ENCODE assay signal across 1 cellular context in genomic region chr16:74700206-74701040, GRCh38.
TF ChIP-seq lines count a peak whose summit lies in the region.

Gene MLKL, minus strand, starts transcription at chr16:74700862. Its CDS starts 5,105 bp downstream, at chr16:74695757.

TF ChIP-seq in K562, 482 proteins besides CTCF, POLR2A, EP300 and RAD21 (continues in another document):
- TF ChIP-seq, protein P1, sequence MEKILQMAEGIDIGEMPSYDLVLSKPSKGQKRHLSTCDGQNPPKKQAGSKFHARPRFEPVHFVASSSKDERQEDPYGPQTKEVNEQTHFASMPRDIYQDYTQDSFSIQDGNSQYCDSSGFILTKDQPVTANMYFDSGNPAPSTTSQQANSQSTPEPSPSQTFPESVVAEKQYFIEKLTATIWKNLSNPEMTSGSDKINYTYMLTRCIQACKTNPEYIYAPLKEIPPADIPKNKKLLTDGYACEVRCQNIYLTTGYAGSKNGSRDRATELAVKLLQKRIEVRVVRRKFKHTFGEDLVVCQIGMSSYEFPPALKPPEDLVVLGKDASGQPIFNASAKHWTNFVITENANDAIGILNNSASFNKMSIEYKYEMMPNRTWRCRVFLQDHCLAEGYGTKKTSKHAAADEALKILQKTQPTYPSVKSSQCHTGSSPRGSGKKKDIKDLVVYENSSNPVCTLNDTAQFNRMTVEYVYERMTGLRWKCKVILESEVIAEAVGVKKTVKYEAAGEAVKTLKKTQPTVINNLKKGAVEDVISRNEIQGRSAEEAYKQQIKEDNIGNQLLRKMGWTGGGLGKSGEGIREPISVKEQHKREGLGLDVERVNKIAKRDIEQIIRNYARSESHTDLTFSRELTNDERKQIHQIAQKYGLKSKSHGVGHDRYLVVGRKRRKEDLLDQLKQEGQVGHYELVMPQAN (IDR thresholded peaks at IDR 0.05; ENCODE audit: borderline replicate concordance) = peak; percentile 63; the same call in 1 of the 2 replicates
- TF ChIP-seq ZFX (CRISPR knock-in tag; IDR thresholded peaks at IDR 0.05) (peak; percentile 54), FOXA3 (CRISPR knock-in tag; conservative IDR thresholded peaks at IDR 0.05 in 1 of 2, IDR thresholded peaks at IDR 0.05 in 1 of 2) (peak in 1 of 2 experiments; percentile 63; a peak in 1 of 4 replicates), ZNF431 (CRISPR knock-in tag; IDR thresholded peaks at IDR 0.05) (no peak), POLR2G (IDR thresholded peaks at IDR 0.05; ENCODE audit: low read depth, low read length) (peak; percentile 84), ZNF699 (CRISPR knock-in tag; IDR thresholded peaks at IDR 0.05; ENCODE audit: insufficient replicate concordance) (no peak), ATF1 (CRISPR knock-in tag; IDR thresholded peaks at IDR 0.05) (no peak), ATF1 (tag; IDR thresholded peaks at IDR 0.05) (peak; percentile 61), ZNF354B (CRISPR knock-in tag; IDR thresholded peaks at IDR 0.05) (no peak), MYC (IDR thresholded peaks at IDR 0.05; ENCODE audit: low read depth, low read length) (peak; percentile 56), MYC (CRISPR knock-in tag; IDR thresholded peaks at IDR 0.05; ENCODE audit: borderline replicate concordance, low read depth) (no peak; the same call in 1 of the 2 replicates), HNRNPL (IDR thresholded peaks at IDR 0.05; ENCODE audit: low read depth, low read length) (0 out of 2 replicates have a peak, but pooled peaks have one; percentile 60), SNRNP70 (optimal IDR thresholded peaks at IDR 0.05; ENCODE audit: low read depth, low read length) (no peak), SRSF3 (IDR thresholded peaks at IDR 0.05; ENCODE audit: insufficient read depth, low read length) (no peak), RFX1 (IDR thresholded peaks at IDR 0.05) (no peak), RBM25 (IDR thresholded peaks at IDR 0.05; ENCODE audit: low read depth, low read length, severe bottlenecking) (no peak), TAF7 (tag; IDR thresholded peaks at IDR 0.05) (0 out of 2 replicates have a peak, but pooled peaks have one; percentile 6), ZNF445 (CRISPR knock-in tag; IDR thresholded peaks at IDR 0.05; ENCODE audit: low read depth) (no peak), ZC3H8 (IDR thresholded peaks at IDR 0.05) (no peak), TSHZ1 (CRISPR knock-in tag; IDR thresholded peaks at IDR 0.05) (no peak), SREBF1 (IDR thresholded peaks at IDR 0.05; ENCODE audit: borderline replicate concordance, low read depth, low read length) (no peak), TFAP4 (CRISPR knock-in tag; IDR thresholded peaks at IDR 0.05; ENCODE audit: borderline replicate concordance) (peak; percentile 58), MCM2 (IDR thresholded peaks at IDR 0.05; ENCODE audit: low read depth) (no peak), ATF7 (IDR thresholded peaks at IDR 0.05) (0 out of 2 replicates have a peak, but pooled peaks have one; percentile 11), ZNF592 (IDR thresholded peaks at IDR 0.05) (0 out of 2 replicates have a peak, but pooled peaks have one; percentile 66)
- TF ChIP-seq, protein P2, sequence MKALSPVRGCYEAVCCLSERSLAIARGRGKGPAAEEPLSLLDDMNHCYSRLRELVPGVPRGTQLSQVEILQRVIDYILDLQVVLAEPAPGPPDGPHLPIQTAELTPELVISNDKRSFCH (CRISPR knock-in tag; IDR thresholded peaks at IDR 0.05) = no peak
- TF ChIP-seq, protein P2 (tag; IDR thresholded peaks at IDR 0.05) = peak; percentile 40; the same call in 1 of the 2 replicates
- TF ChIP-seq, protein P3, sequence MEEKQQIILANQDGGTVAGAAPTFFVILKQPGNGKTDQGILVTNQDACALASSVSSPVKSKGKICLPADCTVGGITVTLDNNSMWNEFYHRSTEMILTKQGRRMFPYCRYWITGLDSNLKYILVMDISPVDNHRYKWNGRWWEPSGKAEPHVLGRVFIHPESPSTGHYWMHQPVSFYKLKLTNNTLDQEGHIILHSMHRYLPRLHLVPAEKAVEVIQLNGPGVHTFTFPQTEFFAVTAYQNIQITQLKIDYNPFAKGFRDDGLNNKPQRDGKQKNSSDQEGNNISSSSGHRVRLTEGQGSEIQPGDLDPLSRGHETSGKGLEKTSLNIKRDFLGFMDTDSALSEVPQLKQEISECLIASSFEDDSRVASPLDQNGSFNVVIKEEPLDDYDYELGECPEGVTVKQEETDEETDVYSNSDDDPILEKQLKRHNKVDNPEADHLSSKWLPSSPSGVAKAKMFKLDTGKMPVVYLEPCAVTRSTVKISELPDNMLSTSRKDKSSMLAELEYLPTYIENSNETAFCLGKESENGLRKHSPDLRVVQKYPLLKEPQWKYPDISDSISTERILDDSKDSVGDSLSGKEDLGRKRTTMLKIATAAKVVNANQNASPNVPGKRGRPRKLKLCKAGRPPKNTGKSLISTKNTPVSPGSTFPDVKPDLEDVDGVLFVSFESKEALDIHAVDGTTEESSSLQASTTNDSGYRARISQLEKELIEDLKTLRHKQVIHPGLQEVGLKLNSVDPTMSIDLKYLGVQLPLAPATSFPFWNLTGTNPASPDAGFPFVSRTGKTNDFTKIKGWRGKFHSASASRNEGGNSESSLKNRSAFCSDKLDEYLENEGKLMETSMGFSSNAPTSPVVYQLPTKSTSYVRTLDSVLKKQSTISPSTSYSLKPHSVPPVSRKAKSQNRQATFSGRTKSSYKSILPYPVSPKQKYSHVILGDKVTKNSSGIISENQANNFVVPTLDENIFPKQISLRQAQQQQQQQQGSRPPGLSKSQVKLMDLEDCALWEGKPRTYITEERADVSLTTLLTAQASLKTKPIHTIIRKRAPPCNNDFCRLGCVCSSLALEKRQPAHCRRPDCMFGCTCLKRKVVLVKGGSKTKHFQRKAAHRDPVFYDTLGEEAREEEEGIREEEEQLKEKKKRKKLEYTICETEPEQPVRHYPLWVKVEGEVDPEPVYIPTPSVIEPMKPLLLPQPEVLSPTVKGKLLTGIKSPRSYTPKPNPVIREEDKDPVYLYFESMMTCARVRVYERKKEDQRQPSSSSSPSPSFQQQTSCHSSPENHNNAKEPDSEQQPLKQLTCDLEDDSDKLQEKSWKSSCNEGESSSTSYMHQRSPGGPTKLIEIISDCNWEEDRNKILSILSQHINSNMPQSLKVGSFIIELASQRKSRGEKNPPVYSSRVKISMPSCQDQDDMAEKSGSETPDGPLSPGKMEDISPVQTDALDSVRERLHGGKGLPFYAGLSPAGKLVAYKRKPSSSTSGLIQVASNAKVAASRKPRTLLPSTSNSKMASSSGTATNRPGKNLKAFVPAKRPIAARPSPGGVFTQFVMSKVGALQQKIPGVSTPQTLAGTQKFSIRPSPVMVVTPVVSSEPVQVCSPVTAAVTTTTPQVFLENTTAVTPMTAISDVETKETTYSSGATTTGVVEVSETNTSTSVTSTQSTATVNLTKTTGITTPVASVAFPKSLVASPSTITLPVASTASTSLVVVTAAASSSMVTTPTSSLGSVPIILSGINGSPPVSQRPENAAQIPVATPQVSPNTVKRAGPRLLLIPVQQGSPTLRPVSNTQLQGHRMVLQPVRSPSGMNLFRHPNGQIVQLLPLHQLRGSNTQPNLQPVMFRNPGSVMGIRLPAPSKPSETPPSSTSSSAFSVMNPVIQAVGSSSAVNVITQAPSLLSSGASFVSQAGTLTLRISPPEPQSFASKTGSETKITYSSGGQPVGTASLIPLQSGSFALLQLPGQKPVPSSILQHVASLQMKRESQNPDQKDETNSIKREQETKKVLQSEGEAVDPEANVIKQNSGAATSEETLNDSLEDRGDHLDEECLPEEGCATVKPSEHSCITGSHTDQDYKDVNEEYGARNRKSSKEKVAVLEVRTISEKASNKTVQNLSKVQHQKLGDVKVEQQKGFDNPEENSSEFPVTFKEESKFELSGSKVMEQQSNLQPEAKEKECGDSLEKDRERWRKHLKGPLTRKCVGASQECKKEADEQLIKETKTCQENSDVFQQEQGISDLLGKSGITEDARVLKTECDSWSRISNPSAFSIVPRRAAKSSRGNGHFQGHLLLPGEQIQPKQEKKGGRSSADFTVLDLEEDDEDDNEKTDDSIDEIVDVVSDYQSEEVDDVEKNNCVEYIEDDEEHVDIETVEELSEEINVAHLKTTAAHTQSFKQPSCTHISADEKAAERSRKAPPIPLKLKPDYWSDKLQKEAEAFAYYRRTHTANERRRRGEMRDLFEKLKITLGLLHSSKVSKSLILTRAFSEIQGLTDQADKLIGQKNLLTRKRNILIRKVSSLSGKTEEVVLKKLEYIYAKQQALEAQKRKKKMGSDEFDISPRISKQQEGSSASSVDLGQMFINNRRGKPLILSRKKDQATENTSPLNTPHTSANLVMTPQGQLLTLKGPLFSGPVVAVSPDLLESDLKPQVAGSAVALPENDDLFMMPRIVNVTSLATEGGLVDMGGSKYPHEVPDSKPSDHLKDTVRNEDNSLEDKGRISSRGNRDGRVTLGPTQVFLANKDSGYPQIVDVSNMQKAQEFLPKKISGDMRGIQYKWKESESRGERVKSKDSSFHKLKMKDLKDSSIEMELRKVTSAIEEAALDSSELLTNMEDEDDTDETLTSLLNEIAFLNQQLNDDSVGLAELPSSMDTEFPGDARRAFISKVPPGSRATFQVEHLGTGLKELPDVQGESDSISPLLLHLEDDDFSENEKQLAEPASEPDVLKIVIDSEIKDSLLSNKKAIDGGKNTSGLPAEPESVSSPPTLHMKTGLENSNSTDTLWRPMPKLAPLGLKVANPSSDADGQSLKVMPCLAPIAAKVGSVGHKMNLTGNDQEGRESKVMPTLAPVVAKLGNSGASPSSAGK (IDR thresholded peaks at IDR 0.05) = peak; percentile 92
- TF ChIP-seq, protein P4, sequence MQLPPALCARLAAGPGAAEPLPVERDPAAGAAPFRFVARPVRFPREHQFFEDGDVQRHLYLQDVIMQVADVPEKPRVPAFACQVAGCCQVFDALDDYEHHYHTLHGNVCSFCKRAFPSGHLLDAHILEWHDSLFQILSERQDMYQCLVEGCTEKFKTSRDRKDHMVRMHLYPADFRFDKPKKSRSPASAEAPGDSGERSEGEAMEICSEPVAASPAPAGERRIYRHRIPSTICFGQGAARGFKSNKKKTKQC (CRISPR knock-in tag; IDR thresholded peaks at IDR 0.05) = peak; percentile 58; the same call in 1 of the 2 replicates
- TF ChIP-seq, protein P5, sequence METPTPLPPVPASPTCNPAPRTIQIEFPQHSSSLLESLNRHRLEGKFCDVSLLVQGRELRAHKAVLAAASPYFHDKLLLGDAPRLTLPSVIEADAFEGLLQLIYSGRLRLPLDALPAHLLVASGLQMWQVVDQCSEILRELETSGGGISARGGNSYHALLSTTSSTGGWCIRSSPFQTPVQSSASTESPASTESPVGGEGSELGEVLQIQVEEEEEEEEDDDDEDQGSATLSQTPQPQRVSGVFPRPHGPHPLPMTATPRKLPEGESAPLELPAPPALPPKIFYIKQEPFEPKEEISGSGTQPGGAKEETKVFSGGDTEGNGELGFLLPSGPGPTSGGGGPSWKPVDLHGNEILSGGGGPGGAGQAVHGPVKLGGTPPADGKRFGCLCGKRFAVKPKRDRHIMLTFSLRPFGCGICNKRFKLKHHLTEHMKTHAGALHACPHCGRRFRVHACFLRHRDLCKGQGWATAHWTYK (CRISPR knock-in tag; IDR thresholded peaks at IDR 0.05) = peak; percentile 71; the same call in 1 of the 2 replicates
